ENCODE assay signal across 8 cellular contexts in the genomic region with DNA sequence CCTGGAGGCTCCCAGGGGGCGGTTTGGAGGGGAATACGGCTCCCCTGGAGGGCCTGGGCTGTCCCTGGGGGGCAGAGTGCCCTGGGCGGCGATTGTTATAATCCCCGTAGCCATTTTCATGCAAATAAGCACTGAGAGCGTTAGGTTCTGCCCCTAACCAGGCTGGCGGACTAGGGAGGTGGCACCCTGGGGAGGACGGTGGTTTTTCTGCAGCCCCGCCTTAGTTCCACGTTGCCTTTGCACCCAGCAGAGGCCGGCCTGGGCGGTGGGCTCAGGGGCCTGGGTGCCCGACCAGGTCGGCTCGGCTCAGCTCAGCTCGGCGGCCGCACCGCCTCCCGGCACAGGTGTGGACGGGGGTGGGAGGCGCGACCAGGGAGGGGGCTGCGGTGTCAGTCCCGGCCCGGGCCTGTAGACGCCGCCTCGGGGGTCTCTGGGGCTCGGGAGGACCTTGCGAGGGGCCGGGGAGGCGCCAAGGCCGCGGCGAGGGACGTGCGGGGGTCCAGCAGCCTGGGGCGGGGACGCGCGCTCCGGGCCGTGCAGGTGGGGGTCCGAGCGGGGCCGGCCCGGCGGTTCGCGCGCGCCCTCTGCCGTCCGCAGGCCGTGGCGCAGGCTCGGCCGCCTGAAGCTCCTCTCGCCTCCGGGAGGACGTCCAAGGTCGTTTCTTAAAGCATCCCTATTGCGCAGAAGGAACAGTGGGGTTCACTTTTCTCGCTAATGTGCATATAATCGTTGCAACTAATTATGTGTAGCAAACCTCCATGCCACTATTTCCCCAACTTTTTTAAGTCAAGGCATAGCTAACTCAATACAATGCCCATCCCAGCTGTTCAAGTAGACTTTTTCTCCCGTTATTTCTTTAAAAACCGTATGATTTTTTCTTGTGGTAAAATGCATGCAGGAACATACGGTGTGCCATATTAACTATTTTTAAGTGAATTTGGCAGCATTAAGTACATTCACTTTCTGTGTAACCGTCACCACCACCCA. TPM values are rescaled to one million over a fixed set of nuclear protein-coding genes. Genes with fewer than 3 reads are reported as not detected.
A peak's percentile ranks its signal among the peaks of the same experiment; 100 is the strongest.
DNase-seq lines count a peak whose midpoint lies in the region; ATAC-seq, FAIRE-seq and TF ChIP-seq lines count a peak whose summit lies in the region.

No MANE protein-coding gene starts in this region.

- intact Hi-C loops in endothelial cell of umbilical vein (cut with micrococcal nuclease), result loop anchor here (1.0 to 10.0 kb wide), 6 partner anchors 28 to 372 kb away; a partner anchor contains a TSS

- POLR2A ChIA-PET in endothelial cell of umbilical vein (lab: Charles Lee), result interaction anchor here (0.6 kb wide), 1 partner anchor 10 kb away, joined by 13 read pairs; a partner anchor contains a TSS

- no peak overlapping the region for H3K27ac ChIP-seq in endothelial cell of umbilical vein (ENCODE audit: insufficient read depth, low read depth, low read length)
- peak overlapping the region; percentile 58 for H3K27ac ChIP-seq in substantia nigra (ENCODE audit: low read depth, low read length, poor library complexity, severe bottlenecking)

- peaks cover 5% of the 10 kb centered on the region for H3K4me1 ChIP-seq in endothelial cell of umbilical vein (ENCODE audit: control insufficient read depth, extremely low read depth, insufficient read depth, low read length)
- H3K4me1 ChIP-seq in mononuclear cell (ENCODE audit: insufficient read depth, low read length), result peaks cover 25% of the 10 kb centered on the region

- dilution Hi-C loops in endothelial cell of umbilical vein (cut with MboI; ENCODE audit: extremely low pct_ligation_motif_present, low sequenced_read_pairs), result no loop called here

- peak; percentile 71 for FAIRE-seq in endothelial cell of umbilical vein (lab: Jason Lieb, UNC)

- H3K9me3 ChIP-seq in endothelial cell of umbilical vein (replicated peaks; ENCODE audit: control insufficient read depth, insufficient read depth, low read length) (no peaks in the 10 kb centered on the region), mononuclear cell (ENCODE audit: low read depth, low read length) (no peaks in the 10 kb centered on the region)

- H3K36me3 ChIP-seq in endothelial cell of umbilical vein (ENCODE audit: control insufficient read depth in 2 of 2, extremely low read depth in 1 of 2, insufficient read depth in 2 of 2, low read length in 2 of 2), result no peaks in the 10 kb centered on the region

- H2AFZ ChIP-seq in endothelial cell of umbilical vein (ENCODE audit: low read depth, low read length), result no peak overlapping the region

- peak; percentile 70 to 80 for TF ChIP-seq CTCF in endothelial cell of umbilical vein (IDR thresholded peaks at IDR 0.05; ENCODE audit: extremely low read depth in 1 of 2, insufficient read depth in 1 of 2, low read depth in 1 of 2, low read length in 2 of 2)

- H3K9me1 ChIP-seq in endothelial cell of umbilical vein (replicated peaks; ENCODE audit: control insufficient read depth, extremely low read depth, insufficient read depth, low read length), result no peaks in the 10 kb centered on the region

- H3K4me3 ChIP-seq in endothelial cell of umbilical vein (replicated peaks in 1 of 3; ENCODE audit: insufficient read depth in 1 of 3, low read depth in 1 of 3, low read length in 3 of 3) (no peak overlapping the region), mononuclear cell (ENCODE audit: low read length) (peak overlapping the region; percentile 27)

- DNase-seq in AG20443 (ENCODE audit: low spot score) (peak; percentile 89), GM19238 (ENCODE audit: insufficient read length, low spot score) (peak; percentile 70), NCI-H2196 treated with DMSO at 0.1 percent for 48 hours (lab: John Stamatoyannopoulos, UW; ENCODE audit: unreplicated experiment) (peak; percentile 12), endothelial cell of umbilical vein (ENCODE audit: low read depth, low spot score) (peak; percentile 40), substantia nigra (lab: John Stamatoyannopoulos, UW) (peak in 21 of 49 donors; percentile 25 to 83 (median 45))
- DNase-seq in activated CD8-positive, alpha-beta memory T cell treated with anti-CD3 and anti-CD28 coated beads, Interleukin-2, amount 50 U/mL, for 48 hours, result peak; percentile 86

- no peak overlapping the region for H3K9ac ChIP-seq in endothelial cell of umbilical vein (replicated peaks; ENCODE audit: extremely low read depth, insufficient read depth, low read length)

- no peak for ATAC-seq in GM21390 (IDR thresholded peaks at IDR 0.05; ENCODE audit: unreplicated experiment)

- peak overlapping the region; percentile 22 for H3K4me2 ChIP-seq in endothelial cell of umbilical vein (ENCODE audit: insufficient read depth, low read length)

- H3K79me2 ChIP-seq in endothelial cell of umbilical vein (ENCODE audit: control insufficient read depth, insufficient read depth, low read length), result no peaks in the 10 kb centered on the region

- no peaks in the 10 kb centered on the region for H4K20me1 ChIP-seq in endothelial cell of umbilical vein (replicated peaks; ENCODE audit: control insufficient read depth, extremely low read depth, insufficient read depth, low read length)

- CTCF ChIA-PET in endothelial cell of umbilical vein (lab: Charles Lee), result interaction anchor here (0.5 to 7.6 kb wide), 55 partner anchors 10 to 520 kb away, joined by 3 to 313 read pairs (median 4); a partner anchor contains a TSS

- H3K27me3 ChIP-seq in endothelial cell of umbilical vein (ENCODE audit: control insufficient read depth in 2 of 2, insufficient read depth in 2 of 2, low read length in 2 of 2) (peaks cover 10 to 16% of the 10 kb centered on the region in 2 experiments), mononuclear cell (ENCODE audit: insufficient read depth, low read length) (peaks cover 30% of the 10 kb centered on the region)

- TF ChIP-seq POLR2A in endothelial cell of umbilical vein (IDR thresholded peaks at IDR 0.05; ENCODE audit: low read depth, low read length), result no peak

- no TSS peak for BruUV-seq in endothelial cell of umbilical vein (replicated peaks; lab: Mats Ljungman, UMichigan)

TF ChIP-seq in endothelial cell of umbilical vein, 7 proteins besides CTCF, POLR2A, EP300 and RAD21 (continues in another document):
- TF ChIP-seq EZH2 (IDR thresholded peaks at IDR 0.05; ENCODE audit: borderline replicate concordance, low read depth, low read length, severe bottlenecking) (no peak), MYC (IDR thresholded peaks at IDR 0.05; ENCODE audit: low read depth, low read length) (no peak), FOS (IDR thresholded peaks at IDR 0.05; ENCODE audit: borderline replicate concordance, insufficient read depth, low read length) (no peak)

RNA-seq across cellular contexts. Expression of a gene that starts 2.5 kb away (rescaled TPM):
- total RNA-seq in endothelial cell of umbilical vein, result 5.9 and 8.7 TPM in 2 replicates
- 4.6 and 6.0 TPM in 2 replicates for polyA plus RNA-seq in endothelial cell of umbilical vein
- polyA plus RNA-seq in endothelial cell of umbilical vein (2011; cell fraction: cytosol; rRNA removed), result 5.1 and 6.6 TPM in 2 replicates
- polyA plus RNA-seq in endothelial cell of umbilical vein (2011; cell fraction: nucleus; rRNA removed), result 13.2 and 16.4 TPM in 2 replicates
- polyA plus RNA-seq in endothelial cell of umbilical vein (2012), result 4.3 and 11.1 TPM in 2 replicates
- 2.1 and 6.7 TPM in 2 replicates for polyA minus RNA-seq in endothelial cell of umbilical vein
- 6.1 TPM for polyA minus RNA-seq in endothelial cell of umbilical vein (2011; cell fraction: cytosol; rRNA and poly(A)+ RNA removed)
- polyA minus RNA-seq in endothelial cell of umbilical vein (2011; cell fraction: nucleus; rRNA and poly(A)+ RNA removed), result 2.9 and 3.4 TPM in 2 replicates
- total RNA-seq in mononuclear cell, result 12.5 TPM

RNA-seq across cellular contexts. Expression of a gene that starts 10.5 kb away (rescaled TPM):
- not detected in 2 replicates for total RNA-seq in endothelial cell of umbilical vein
- not detected in 2 replicates for polyA plus RNA-seq in endothelial cell of umbilical vein
- polyA plus RNA-seq in endothelial cell of umbilical vein (2011; cell fraction: cytosol; rRNA removed), result not detected in 2 replicates
- not detected in 2 replicates for polyA plus RNA-seq in endothelial cell of umbilical vein (2011; cell fraction: nucleus; rRNA removed)
- not detected in 2 replicates for polyA plus RNA-seq in endothelial cell of umbilical vein (2012)
- not detected in 2 replicates for polyA minus RNA-seq in endothelial cell of umbilical vein
- polyA minus RNA-seq in endothelial cell of umbilical vein (2011; cell fraction: cytosol; rRNA and poly(A)+ RNA removed), result not detected
- polyA minus RNA-seq in endothelial cell of umbilical vein (2011; cell fraction: nucleus; rRNA and poly(A)+ RNA removed), result not detected in 2 replicates
- total RNA-seq in mononuclear cell, result not detected

RNA-seq across cellular contexts. Expression of a gene that starts 23.5 kb away (rescaled TPM):
- total RNA-seq in endothelial cell of umbilical vein (not detected in 2 replicates), mononuclear cell (not detected)
- not detected in 2 replicates for polyA plus RNA-seq in endothelial cell of umbilical vein
- polyA plus RNA-seq in endothelial cell of umbilical vein (2011; cell fraction: cytosol; rRNA removed), result not detected in 2 replicates
- polyA plus RNA-seq in endothelial cell of umbilical vein (2011; cell fraction: nucleus; rRNA removed), result not detected in 2 replicates
- polyA plus RNA-seq in endothelial cell of umbilical vein (2012), result not detected in 2 replicates
- polyA minus RNA-seq in endothelial cell of umbilical vein, result not detected in 2 replicates
- not detected for polyA minus RNA-seq in endothelial cell of umbilical vein (2011; cell fraction: cytosol; rRNA and poly(A)+ RNA removed)
- not detected in 2 replicates for polyA minus RNA-seq in endothelial cell of umbilical vein (2011; cell fraction: nucleus; rRNA and poly(A)+ RNA removed)

RNA-seq across cellular contexts. Expression of a gene that starts 33.7 kb away (rescaled TPM):
- not detected in 2 replicates for total RNA-seq in endothelial cell of umbilical vein
- not detected in 2 replicates for polyA plus RNA-seq in endothelial cell of umbilical vein
- not detected in 2 replicates for polyA plus RNA-seq in endothelial cell of umbilical vein (2011; cell fraction: cytosol; rRNA removed)
- not detected in 2 replicates for polyA plus RNA-seq in endothelial cell of umbilical vein (2011; cell fraction: nucleus; rRNA removed)
- not detected in 2 replicates for polyA plus RNA-seq in endothelial cell of umbilical vein (2012)
- polyA minus RNA-seq in endothelial cell of umbilical vein, result not detected in 2 replicates
- not detected for polyA minus RNA-seq in endothelial cell of umbilical vein (2011; cell fraction: cytosol; rRNA and poly(A)+ RNA removed)
- polyA minus RNA-seq in endothelial cell of umbilical vein (2011; cell fraction: nucleus; rRNA and poly(A)+ RNA removed), result not detected in 2 replicates
- not detected for total RNA-seq in mononuclear cell

RNA-seq across cellular contexts. Expression of a gene that starts 47.4 kb away (rescaled TPM):
- total RNA-seq in endothelial cell of umbilical vein (not detected in 2 replicates), mononuclear cell (not detected)
- polyA plus RNA-seq in endothelial cell of umbilical vein, result not detected in 2 replicates
- not detected in 2 replicates for polyA plus RNA-seq in endothelial cell of umbilical vein (2011; cell fraction: cytosol; rRNA removed)
- polyA plus RNA-seq in endothelial cell of umbilical vein (2011; cell fraction: nucleus; rRNA removed), result not detected in 2 replicates
- not detected in 2 replicates for polyA plus RNA-seq in endothelial cell of umbilical vein (2012)
- not detected in 2 replicates for polyA minus RNA-seq in endothelial cell of umbilical vein
- polyA minus RNA-seq in endothelial cell of umbilical vein (2011; cell fraction: cytosol; rRNA and poly(A)+ RNA removed), result not detected
- polyA minus RNA-seq in endothelial cell of umbilical vein (2011; cell fraction: nucleus; rRNA and poly(A)+ RNA removed), result not detected in 2 replicates
